21 cellular contexts compared by ENCODE assay signal in genomic region chr3:194167873-194168272, GRCh38. TPM values are rescaled to one million over a fixed set of nuclear protein-coding genes. Genes with fewer than 3 reads are reported as not detected.
A peak's percentile ranks its signal among the peaks of the same experiment; 100 is the strongest.
DNase-seq lines count a peak whose midpoint lies in the region; ATAC-seq and TF ChIP-seq lines count a peak whose summit lies in the region.
"Had no signal": no experiment of that assay in that cellular context is flagged by ENCODE, and none has a peak within 500 bp of the region (broad histone marks: within the 10 kb centered on the region; RNA-seq: fewer than 3 reads in every experiment).

No MANE protein-coding gene starts in this region.

- H3K27me3 ChIP-seq in WERI-Rb-1 (ENCODE audit: insufficient read depth, low read depth, severe bottlenecking) (no peaks in the 10 kb centered on the region), neural progenitor cell (no peaks in the 10 kb centered on the region)
- H3K27me3 ChIP-seq: ovary had no signal

- H3K27ac ChIP-seq in HEK293 (ENCODE audit: extremely low read depth, low read depth, low read length) (no peak overlapping the region), WERI-Rb-1 (0 out of 2 replicates have a peak overlapping the region, but pooled peaks have one; percentile 12), neural progenitor cell (no peak overlapping the region)
- H3K27ac ChIP-seq: esophagus squamous epithelium, ovary had no signal

- no peaks in the 10 kb centered on the region for H4K20me1 ChIP-seq in neural progenitor cell (ENCODE audit: low read depth)

- no peak overlapping the region for H2AFZ ChIP-seq in neural progenitor cell (replicated peaks)

- H3K4me3 Mint-ChIP-seq in neural progenitor cell (no peak overlapping the region), MCF 10A (ENCODE audit: unreplicated experiment) (no peak overlapping the region)
- H3K4me3 Mint-ChIP-seq: immature natural killer cell, naive B cell had no signal

- intact Hi-C loops in MCF 10A (cut with micrococcal nuclease), result loop anchor here (1.0 kb wide), 1 partner anchor 147 kb away; no protein-coding TSS in a partner anchor

- no peak for TF ChIP-seq CTCF in HEK293 (tag by site-specific recombination; IDR thresholded peaks at IDR 0.05)
- TF ChIP-seq CTCF in NB4 (IDR thresholded peaks at IDR 0.05; ENCODE audit: low read depth, low read length), result no peak
- no peak for TF ChIP-seq CTCF in WERI-Rb-1 (IDR thresholded peaks at IDR 0.05; ENCODE audit: low read depth, low read length)
- no peak for TF ChIP-seq CTCF in neural progenitor cell (IDR thresholded peaks at IDR 0.05)
- TF ChIP-seq CTCF in MCF 10A (IDR thresholded peaks at IDR 0.05; ENCODE audit: unreplicated experiment), result no peak

- POLR2A ChIA-PET in HEK293 (lab: Yijun Ruan, JAX), result interaction anchor here (1.6 kb wide), 1 partner anchor 32 kb away, joined by 4 read pairs; the partner anchor contains the start of gene HES1
- POLR2A ChIA-PET in MCF 10A (lab: Yijun Ruan, JAX), result interaction anchor here (0.7 to 1.5 kb wide), 2 partner anchors 9 to 148 kb away, joined by 3 to 5 read pairs; no protein-coding TSS in a partner anchor

- TF ChIP-seq POLR2A in NB4 (IDR thresholded peaks at IDR 0.05; ENCODE audit: extremely low read depth, insufficient read length), result no peak

- H3K27me3 Mint-ChIP-seq in neural progenitor cell (ENCODE audit: insufficient read depth, low read depth) (peaks cover 18% of the 10 kb centered on the region), MCF 10A (ENCODE audit: insufficient read depth, unreplicated experiment) (peaks cover 30% of the 10 kb centered on the region)

- H3K27ac Mint-ChIP-seq in neural progenitor cell (peak overlapping the region; percentile 32), MCF 10A (ENCODE audit: low read depth, unreplicated experiment) (no peak overlapping the region)
- H3K27ac Mint-ChIP-seq: immature natural killer cell, naive B cell had no signal

- peaks cover 46% of the 10 kb centered on the region for H3K4me1 Mint-ChIP-seq in neural progenitor cell
- no peaks in the 10 kb centered on the region for H3K4me1 Mint-ChIP-seq in MCF 10A (ENCODE audit: insufficient read depth, unreplicated experiment)
- H3K4me1 Mint-ChIP-seq: immature natural killer cell had no signal

- CTCF ChIA-PET in HEK293 (lab: Yijun Ruan, JAX) (interaction anchor here (0.9 to 1.3 kb wide), 2 partner anchors 11 to 148 kb away, joined by 4 to 6 read pairs; no protein-coding TSS in a partner anchor), MCF 10A (lab: Yijun Ruan, JAX) (interaction anchor here (0.6 to 2.3 kb wide), 16 partner anchors 10 to 518 kb away, joined by 3 to 15 read pairs (median 4); partner anchors contain the start of gene GP5)

- H3K9me3 ChIP-seq in HEK293 (ENCODE audit: control insufficient read depth, insufficient read depth, low read depth, low read length), result no peaks in the 10 kb centered on the region
- no peaks in the 10 kb centered on the region for H3K9me3 ChIP-seq in WERI-Rb-1 (ENCODE audit: severe bottlenecking)
- no peaks in the 10 kb centered on the region for H3K9me3 ChIP-seq in neural progenitor cell (ENCODE audit: low read depth)
- H3K9me3 ChIP-seq: esophagus squamous epithelium, ovary had no signal

- H3K9ac ChIP-seq in neural progenitor cell, result no peak overlapping the region

- H3K36me3 Mint-ChIP-seq in neural progenitor cell (no peaks in the 10 kb centered on the region), MCF 10A (ENCODE audit: insufficient read depth, unreplicated experiment) (no peaks in the 10 kb centered on the region)
- H3K36me3 Mint-ChIP-seq: immature natural killer cell had no signal

- H3K4me1 ChIP-seq in HEK293 (ENCODE audit: control insufficient read depth, insufficient read depth, low read length) (peaks cover 14% of the 10 kb centered on the region), neural progenitor cell (peaks cover 52% of the 10 kb centered on the region)

- H3K36me3 ChIP-seq in HEK293 (ENCODE audit: control insufficient read depth in 2 of 2, insufficient read depth in 1 of 2, low read length in 2 of 2), result no peaks in the 10 kb centered on the region
- no peaks in the 10 kb centered on the region for H3K36me3 ChIP-seq in WERI-Rb-1
- H3K36me3 ChIP-seq in neural progenitor cell, result no peaks in the 10 kb centered on the region
- H3K36me3 ChIP-seq: esophagus squamous epithelium, ovary had no signal

- DNase-seq in NB4 (ENCODE audit: low read depth), result peak; percentile 85
- no peak for DNase-seq in WERI-Rb-1
- DNase-seq in neural progenitor cell (ENCODE audit: low spot score), result no peak
- DNase-seq in activated CD8-positive, alpha-beta memory T cell treated with anti-CD3 and anti-CD28 coated beads, Interleukin-2, amount 50 U/mL, for 4 hours, result no peak
- no peak for DNase-seq in MCF 10A (ENCODE audit: unreplicated experiment)
- DNase-seq: activated CD4-positive, alpha-beta T cell treated with anti-CD3 and anti-CD28 coated beads, Interleukin-2, amount 50 U/mL, for 1 hour; activated T-cell treated with anti-CD3 and anti-CD28 coated beads, Interleukin-2, amount 50 U/mL, for 48 hours; esophagus squamous epithelium; GOT3; hypothalamus; immature natural killer cell; MM.1S; naive B cell; NK-92 treated with Interleukin-12 subunit alpha and Interleukin-12 subunit beta, amount 100 ng/mL, for 24 hours; ovary; right cardiac atrium; stimulated activated CD4-positive, alpha-beta T cell treated with anti-CD3 and anti-CD28 coated beads, Interleukin-2, amount 100 ng/mL, for 48 hours; substantia nigra had no signal

- no peaks in the 10 kb centered on the region for H3K79me2 ChIP-seq in neural progenitor cell (ENCODE audit: low read depth)

- ATAC-seq in HG03521 (IDR thresholded peaks at IDR 0.05; ENCODE audit: unreplicated experiment), result no peak
- ATAC-seq in HG03457 (IDR thresholded peaks at IDR 0.05; ENCODE audit: unreplicated experiment), result no peak
- ATAC-seq: right cardiac atrium had no signal

- peak overlapping the region; percentile 30 for H3K4me2 ChIP-seq in neural progenitor cell

- no peak overlapping the region for H3K4me3 ChIP-seq in HEK293 (ENCODE audit: low read depth, low read length)
- H3K4me3 ChIP-seq in NB4 (ENCODE audit: low read depth, low read length), result peak overlapping the region; percentile 66
- no peak overlapping the region for H3K4me3 ChIP-seq in WERI-Rb-1 (ENCODE audit: low read depth, low read length)
- no peak overlapping the region for H3K4me3 ChIP-seq in neural progenitor cell
- H3K4me3 ChIP-seq: esophagus squamous epithelium, ovary had no signal

- no TSS peak for BruUV-seq in MCF 10A (replicated peaks; lab: Mats Ljungman, UMichigan)

- H3K9me3 Mint-ChIP-seq in neural progenitor cell, result peaks cover 7% of the 10 kb centered on the region
- no peaks in the 10 kb centered on the region for H3K9me3 Mint-ChIP-seq in MCF 10A (ENCODE audit: unreplicated experiment)
- H3K9me3 Mint-ChIP-seq: immature natural killer cell, naive B cell had no signal

- peaks cover 24% of the 10 kb centered on the region for H3F3A ChIP-seq in neural progenitor cell (ENCODE audit: low read depth)

TF ChIP-seq in HEK293, 187 proteins besides CTCF, POLR2A, EP300 and RAD21:
- TF ChIP-seq SP3 (tag by site-specific recombination; IDR thresholded peaks at IDR 0.05) (no peak), EGR2 (tag by site-specific recombination; IDR thresholded peaks at IDR 0.05; ENCODE audit: low read depth) (no peak), ZNF350 (tag by site-specific recombination; IDR thresholded peaks at IDR 0.05) (no peak), ZNF664 (tag by site-specific recombination; IDR thresholded peaks at IDR 0.05) (no peak), PRDM1 (tag by site-specific recombination; IDR thresholded peaks at IDR 0.05) (peak; percentile 47; the same call in 1 of the 2 replicates)

RNA-seq across cellular contexts. Expression of gene HES1, which starts 31.9 kb away (rescaled TPM):
- 66.5 and 71.3 TPM in 2 replicates for total RNA-seq in neural progenitor cell (ENCODE audit: low replicate concordance)
- 34.6 and 37.8 TPM in 2 replicates for total RNA-seq in MCF 10A (2022)
